Comparison of ENCODE assay signal across 19 cellular contexts in the genomic region with DNA sequence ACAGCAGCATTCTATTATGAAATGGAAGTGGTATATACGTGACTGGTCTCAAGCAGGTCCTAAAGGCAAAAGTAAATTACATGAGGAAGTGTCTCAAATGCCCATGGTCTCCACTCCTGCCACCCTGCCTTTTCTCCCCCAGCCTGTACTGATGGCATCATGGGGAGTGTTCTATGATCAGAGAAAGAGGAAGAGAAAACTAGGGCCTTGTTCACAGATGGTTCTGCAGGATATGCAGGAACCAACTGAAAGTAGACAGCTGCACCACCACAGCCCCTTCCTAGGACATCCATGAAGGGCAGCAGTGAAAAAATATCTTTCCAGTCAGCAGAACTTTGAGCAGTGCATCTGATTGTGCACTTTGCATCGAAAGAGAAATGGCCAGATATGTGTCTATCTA.
"Had no signal": no experiment of that assay in that cellular context is flagged by ENCODE, and none has a peak within 500 bp of the region (broad histone marks: within the 10 kb centered on the region; RNA-seq: fewer than 3 reads in every experiment).

No MANE protein-coding gene starts in this region.

- H3K4me3 Mint-ChIP-seq: naive B cell, nephron had no signal

- H3K27ac Mint-ChIP-seq: naive B cell, nephron, progenitor cell of endocrine pancreas had no signal

- ATAC-seq: heart right ventricle, pancreas, right cardiac atrium had no signal

- H3K36me3 ChIP-seq: heart right ventricle, pancreas, stomach, thoracic aorta, transverse colon had no signal

- H3K4me1 ChIP-seq: heart right ventricle, pancreas, stomach, transverse colon had no signal

- H3K4me3 ChIP-seq: dorsolateral prefrontal cortex, heart right ventricle, pancreas, stomach, thoracic aorta, transverse colon had no signal

- H3K4me1 Mint-ChIP-seq: naive B cell, nephron had no signal

- DNase-seq: dorsolateral prefrontal cortex; effector CD8-positive, alpha-beta T cell; heart right ventricle; hypothalamus; kidney glomerular epithelial cell; mesendoderm; naive B cell; occipital lobe; pancreas; right cardiac atrium; small intestine; stimulated activated CD4-positive, alpha-beta T cell treated with anti-CD3 and anti-CD28 coated beads, Interleukin-12 subunit alpha, Interleukin-12 subunit beta, amount 100 ng/mL, for 4 hours; stimulated activated naive CD4-positive, alpha-beta T cell; stomach; substantia nigra; transverse colon had no signal

- H3K9me3 ChIP-seq: heart right ventricle, pancreas, thoracic aorta, transverse colon had no signal

- H3K27me3 ChIP-seq: dorsolateral prefrontal cortex, heart right ventricle, pancreas, stomach, transverse colon had no signal

- H3K27ac ChIP-seq: dorsolateral prefrontal cortex, heart right ventricle, pancreas, stomach, thoracic aorta, transverse colon had no signal

- H3K36me3 Mint-ChIP-seq: naive B cell had no signal

- H3K27me3 Mint-ChIP-seq: naive B cell, progenitor cell of endocrine pancreas had no signal

- H3K9me3 Mint-ChIP-seq: nephron had no signal
